24 cellular contexts compared by ENCODE assay signal in the genomic region with DNA sequence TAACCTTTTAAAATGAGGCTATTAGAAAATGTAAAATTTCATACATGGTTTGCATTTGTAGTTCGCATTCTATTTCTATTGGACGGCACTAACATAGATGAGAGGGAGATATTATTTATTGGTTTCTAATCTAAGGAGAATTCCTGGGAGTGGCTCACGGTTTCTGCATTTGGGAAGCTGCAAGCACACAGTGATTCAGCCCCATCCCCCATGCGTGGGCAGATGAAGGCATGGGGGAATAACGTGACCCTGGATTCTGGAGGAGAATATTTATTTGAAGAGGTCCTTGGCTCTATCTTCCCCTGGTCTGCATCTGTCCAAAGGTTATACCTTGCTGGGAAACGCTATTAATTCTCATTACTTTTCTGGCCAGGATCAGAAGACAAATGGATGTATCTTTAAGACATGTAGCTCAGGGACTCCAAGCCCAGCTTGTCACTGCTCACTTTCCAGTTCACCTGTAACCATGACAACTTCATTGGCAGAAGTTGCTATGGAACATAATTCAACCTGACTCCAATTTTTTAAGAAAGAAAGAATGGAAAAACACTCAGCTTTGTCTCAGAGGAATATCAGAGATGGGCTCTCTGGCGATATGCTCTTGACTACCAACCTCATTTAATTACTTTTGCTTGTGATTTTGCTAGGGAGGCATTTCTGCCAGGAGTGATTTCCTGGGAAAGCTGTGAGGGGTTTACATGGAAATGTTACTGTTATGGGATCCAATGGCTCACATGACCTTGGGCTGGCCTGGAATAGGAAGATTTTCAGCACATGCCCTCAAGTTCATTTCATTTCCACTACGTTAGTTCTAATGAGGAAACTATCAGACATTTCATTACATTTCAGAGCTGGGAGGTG. TPM values are rescaled to one million over a fixed set of nuclear protein-coding genes. Genes with fewer than 3 reads are reported as not detected.
DNase-seq lines count a peak whose midpoint lies in the region; ATAC-seq and TF ChIP-seq lines count a peak whose summit lies in the region.
"Had no signal": no experiment of that assay in that cellular context is flagged by ENCODE, and none has a peak within 500 bp of the region (broad histone marks: within the 10 kb centered on the region; RNA-seq: fewer than 3 reads in every experiment).

No MANE protein-coding gene starts in this region.

- H3K27me3 Mint-ChIP-seq in activated naive CD4-positive, alpha-beta T cell treated with anti-CD3 and anti-CD28 coated beads for 36 hours (ENCODE audit: low read depth): no peaks in the 10 kb centered on the region
- no peaks in the 10 kb centered on the region for H3K27me3 Mint-ChIP-seq in neural crest cell (ENCODE audit: low read depth)
- peaks cover 9 to 12% of the 10 kb centered on the region in 2 donors for H3K27me3 Mint-ChIP-seq in natural killer cell treated with Interleukin-12 subunit alpha and Interleukin-12 subunit beta and Interleukin-15 and Interleukin-18, amount 100 ng/mL, for 72 hours

- H3K4me3 ChIP-seq in fibroblast of mammary gland (ENCODE audit: control insufficient read depth, low read depth, low read length) (no peak overlapping the region), uterus (no peak overlapping the region)

- intact Hi-C loops in activated naive CD4-positive, alpha-beta T cell treated with anti-CD3 and anti-CD28 coated beads for 36 hours (cut with micrococcal nuclease): no loop called here
- intact Hi-C loops in uterus (cut with DNase I; ENCODE audit: low total_unique reads): no loop called here

- peak overlapping the region; percentile 33 for H3K27ac Mint-ChIP-seq in activated naive CD4-positive, alpha-beta T cell treated with anti-CD3 and anti-CD28 coated beads for 36 hours
- H3K27ac Mint-ChIP-seq in neural crest cell (ENCODE audit: unreplicated experiment): peak overlapping the region; percentile 24
- H3K27ac Mint-ChIP-seq in natural killer cell treated with Interleukin-12 subunit alpha and Interleukin-12 subunit beta and Interleukin-15 and Interleukin-18, amount 100 ng/mL, for 72 hours: no peak overlapping the region
- H3K27ac Mint-ChIP-seq: CD4-positive, CD25-positive, alpha-beta regulatory T cell had no signal

- H3K4me3 Mint-ChIP-seq in activated naive CD4-positive, alpha-beta T cell treated with anti-CD3 and anti-CD28 coated beads for 36 hours: no peak overlapping the region
- no peak overlapping the region for H3K4me3 Mint-ChIP-seq in neural crest cell
- H3K4me3 Mint-ChIP-seq in natural killer cell treated with Interleukin-12 subunit alpha and Interleukin-12 subunit beta and Interleukin-15 and Interleukin-18, amount 100 ng/mL, for 72 hours: no peak overlapping the region
- H3K4me3 Mint-ChIP-seq: CD4-positive, CD25-positive, alpha-beta regulatory T cell had no signal

- no peaks in the 10 kb centered on the region for H3K4me1 ChIP-seq in uterus
- H3K4me1 ChIP-seq: BE2C had no signal

- no peak for ATAC-seq in GM19397 (IDR thresholded peaks at IDR 0.05; ENCODE audit: unreplicated experiment)
- ATAC-seq in natural killer cell treated with Interleukin-12 subunit alpha and Interleukin-12 subunit beta and Interleukin-15 and Interleukin-18, amount 100 ng/mL, for 72 hours: no peak
- ATAC-seq: HCT116 had no signal

- H3K9me3 Mint-ChIP-seq in activated naive CD4-positive, alpha-beta T cell treated with anti-CD3 and anti-CD28 coated beads for 36 hours: peaks cover 7% of the 10 kb centered on the region
- peaks cover 4% of the 10 kb centered on the region for H3K9me3 Mint-ChIP-seq in neural crest cell
- H3K9me3 Mint-ChIP-seq in natural killer cell treated with Interleukin-12 subunit alpha and Interleukin-12 subunit beta and Interleukin-15 and Interleukin-18, amount 100 ng/mL, for 72 hours: peaks cover 7% of the 10 kb centered on the region

- TF ChIP-seq CTCF in fibroblast of mammary gland (conservative IDR thresholded peaks at IDR 0.05; ENCODE audit: control insufficient read depth, insufficient read depth, low read depth, low read length) (no peak), neural crest cell (conservative IDR thresholded peaks at IDR 0.05) (no peak), uterus (IDR thresholded peaks at IDR 0.05) (no peak)

- no peak for TF ChIP-seq POLR2A in uterus (IDR thresholded peaks at IDR 0.05)

- CTCF ChIA-PET in activated naive CD4-positive, alpha-beta T cell treated with anti-CD3 and anti-CD28 coated beads for 36 hours (lab: Charles Lee): interaction anchor here (1.4 kb wide), 1 partner anchor 171 kb away, joined by 9 read pairs; no protein-coding TSS in a partner anchor

- no peaks in the 10 kb centered on the region for H3K36me3 ChIP-seq in uterus
- H3K36me3 ChIP-seq: BE2C had no signal

- peak overlapping the region; percentile 30 to 69 for H3K27ac ChIP-seq in uterus
- H3K27ac ChIP-seq: HL-60 had no signal

- DNase-seq in activated naive CD4-positive, alpha-beta T cell treated with anti-CD3 and anti-CD28 coated beads for 36 hours: no peak
- DNase-seq in activated naive CD4-positive, alpha-beta T cell treated with Interleukin-2 at 50 U/mL for 16 hours: no peak
- peak; percentile 39 for DNase-seq in fibroblast of mammary gland (ENCODE audit: low read depth)
- DNase-seq in neural crest cell (ENCODE audit: low read depth, low spot score): no peak
- DNase-seq in uterus: peak; percentile 48 to 76
- DNase-seq in natural killer cell treated with Interleukin-12 subunit alpha and Interleukin-12 subunit beta and Interleukin-15 and Interleukin-18, amount 100 ng/mL, for 72 hours (ENCODE audit: low spot score): no peak
- no peak for DNase-seq in SHP77 (lab: John Stamatoyannopoulos, UW)
- DNase-seq: BE2C; CD4-positive, CD25-positive, alpha-beta regulatory T cell; COR-L47; DMS 273 treated with DMSO at 0.1 percent for 48 hours; DND-41; GOT3; IMR-90; Kasumi-1; MM.1S; NCI-H1092; NCI-H2081 treated with DMSO at 0.1 percent for 48 hours; NCI-H226; NCI-H524 treated with DMSO at 0.1 percent for 48 hours; RPMI8226 had no signal

- no peaks in the 10 kb centered on the region for H3K9me3 ChIP-seq in uterus
- H3K9me3 ChIP-seq: BE2C had no signal

- H3K4me1 Mint-ChIP-seq in activated naive CD4-positive, alpha-beta T cell treated with anti-CD3 and anti-CD28 coated beads for 36 hours (ENCODE audit: low read depth): no peaks in the 10 kb centered on the region
- H3K4me1 Mint-ChIP-seq in neural crest cell: no peaks in the 10 kb centered on the region
- H3K4me1 Mint-ChIP-seq in natural killer cell treated with Interleukin-12 subunit alpha and Interleukin-12 subunit beta and Interleukin-15 and Interleukin-18, amount 100 ng/mL, for 72 hours (ENCODE audit: low read depth in 2 of 2): no peaks in the 10 kb centered on the region
- H3K4me1 Mint-ChIP-seq: CD4-positive, CD25-positive, alpha-beta regulatory T cell had no signal

- H3K36me3 Mint-ChIP-seq in activated naive CD4-positive, alpha-beta T cell treated with anti-CD3 and anti-CD28 coated beads for 36 hours (ENCODE audit: low read depth): no peaks in the 10 kb centered on the region
- H3K36me3 Mint-ChIP-seq in neural crest cell (ENCODE audit: low read depth): no peaks in the 10 kb centered on the region
- peaks cover 12% of the 10 kb centered on the region for H3K36me3 Mint-ChIP-seq in natural killer cell treated with Interleukin-12 subunit alpha and Interleukin-12 subunit beta and Interleukin-15 and Interleukin-18, amount 100 ng/mL, for 72 hours
- H3K36me3 Mint-ChIP-seq: CD4-positive, CD25-positive, alpha-beta regulatory T cell had no signal

- no peaks in the 10 kb centered on the region for H3K27me3 ChIP-seq in uterus
- H3K27me3 ChIP-seq: BE2C had no signal

RNA-seq across cellular contexts. Expression of a gene that starts 27.2 kb away (rescaled TPM):
- 1 to 10 TPM; 7.6 to 8.0 TPM for total RNA-seq in activated naive CD4-positive, alpha-beta T cell treated with anti-CD3 and anti-CD28 coated beads for 36 hours
- total RNA-seq in neural crest cell (19.8 and 20.4 TPM in 2 replicates), uterus (100 to 1,000 TPM in 1 of 4 donors, 10 to 100 TPM in 3; 17.6 to 103 (median 57.7) TPM)
- 1 to 10 TPM; 6.2 to 7.4 TPM for total RNA-seq in natural killer cell treated with Interleukin-12 subunit alpha and Interleukin-12 subunit beta and Interleukin-15 and Interleukin-18, amount 100 ng/mL, for 72 hours

Comparison
In these comparisons a context has a peak if more than half of its experiments do, and no peak if none do; other contexts are left out.
1. DNase-seq: peak in fibroblast of mammary gland (single experiment) and uterus (2 of 2); none in activated naive CD4-positive, alpha-beta T cell treated with anti-CD3 and anti-CD28 coated beads for 36 hours (single experiment), activated naive CD4-positive, alpha-beta T cell treated with Interleukin-2 at 50 U/mL for 16 hours (single experiment), neural crest cell (single experiment), natural killer cell treated with Interleukin-12 subunit alpha and Interleukin-12 subunit beta and Interleukin-15 and Interleukin-18, amount 100 ng/mL, for 72 hours (single experiment) and SHP77 (0 of 2).
2. H3K27ac Mint-ChIP-seq: peak in activated naive CD4-positive, alpha-beta T cell treated with anti-CD3 and anti-CD28 coated beads for 36 hours (single experiment) and neural crest cell (single experiment); none in natural killer cell treated with Interleukin-12 subunit alpha and Interleukin-12 subunit beta and Interleukin-15 and Interleukin-18, amount 100 ng/mL, for 72 hours (0 of 2).